8 cellular contexts compared by ENCODE assay signal in genomic region chr11:10856689-10857603, GRCh38. TPM values are rescaled to one million over a fixed set of nuclear protein-coding genes. Genes with fewer than 3 reads are reported as not detected.
A peak's percentile ranks its signal among the peaks of the same experiment; 100 is the strongest.
DNase-seq lines count a peak whose midpoint lies in the region; ATAC-seq and TF ChIP-seq lines count a peak whose summit lies in the region.

No MANE protein-coding gene starts in this region.

- 0 to 1% methylated on average over 8 to 22 of the region's 22 CpGs for WGBS in transverse colon (ENCODE audit: low coverage in 1 of 2), 2 donors

- peak overlapping the region; percentile 96 for H3K4me3 ChIP-seq in endocrine pancreas (ENCODE audit: control insufficient read depth, insufficient read depth, low read length)
- peak overlapping the region; percentile 70 to 87 (median 79) for H3K4me3 ChIP-seq in transverse colon

- H3K27me3 ChIP-seq in endocrine pancreas (ENCODE audit: control insufficient read depth, insufficient read depth, low read length) = no peaks in the 10 kb centered on the region
- no peaks in the 10 kb centered on the region for H3K27me3 ChIP-seq in transverse colon

- TF ChIP-seq POLR2A in transverse colon (IDR thresholded peaks at IDR 0.05) = peak; percentile 4

- H3K9me3 ChIP-seq in endocrine pancreas (ENCODE audit: control insufficient read depth, low read length) (no peaks in the 10 kb centered on the region), transverse colon (no peaks in the 10 kb centered on the region)

- peak overlapping the region; percentile 98 to 99 (median 99) for H3K27ac ChIP-seq in transverse colon

- no peaks in the 10 kb centered on the region for H3K27me3 Mint-ChIP-seq in memory B cell

- peaks cover 33% of the 10 kb centered on the region for H3K4me1 Mint-ChIP-seq in memory B cell

- H3K27ac Mint-ChIP-seq in memory B cell = peak overlapping the region; percentile 99

- no peak for TF ChIP-seq CTCF in transverse colon (IDR thresholded peaks at IDR 0.05)

- intact Hi-C loops in transverse colon (cut with DNase I; ENCODE audit: low total_unique reads) = loop anchor here (2.0 to 10.0 kb wide), 2 partner anchors 48 kb away; partner anchors contain the start of gene EIF4G2

- H3K4me1 ChIP-seq in endocrine pancreas (ENCODE audit: control insufficient read depth, insufficient read depth, low read length) (peaks cover 12% of the 10 kb centered on the region), transverse colon (peaks cover 0 to 37% (median 17%) of the 10 kb centered on the region in 4 donors)

- H3K36me3 ChIP-seq in endocrine pancreas (ENCODE audit: control insufficient read depth, insufficient read depth, low read length) (peaks cover 3% of the 10 kb centered on the region), transverse colon (peaks cover 0 to 35% (median 15%) of the 10 kb centered on the region in 4 donors)

- ATAC-seq in GM21381 (IDR thresholded peaks at IDR 0.05; ENCODE audit: unreplicated experiment) (peak; percentile 21), memory B cell (ENCODE audit: low read depth) (peak; percentile 4)

- TF ChIP-seq EP300 in transverse colon (IDR thresholded peaks at IDR 0.05; ENCODE audit: low read depth) = no peak

- in situ Hi-C loops in transverse colon (cut with MboI; ENCODE audit: low pct_ligation_motif_present in 1 of 4, low pct_unique_long_range_greater_than_20kb in 1 of 4, low sequenced_read_pairs in 3 of 4) = loop anchor here in 1 of 4 donors (10.0 kb wide), 1 partner anchor 52 kb away; the partner anchor contains the start of gene EIF4G2

- H3K4me3 Mint-ChIP-seq in memory B cell = peak overlapping the region; percentile 99

- peaks cover 24% of the 10 kb centered on the region for H3K36me3 Mint-ChIP-seq in memory B cell

- H3K9ac ChIP-seq in endocrine pancreas (ENCODE audit: control insufficient read depth, insufficient read depth, low read length) = peak overlapping the region; percentile 87

- no peaks in the 10 kb centered on the region for H3K9me3 Mint-ChIP-seq in memory B cell

- DNase-seq in NCI-H510A treated with DMSO at 0.1 percent for 48 hours (lab: John Stamatoyannopoulos, UW) = peak; percentile 11
- no peak for DNase-seq in NCI-H510A (lab: John Stamatoyannopoulos, UW)
- DNase-seq in HK-2 (ENCODE audit: unreplicated experiment) = peak; percentile 36
- DNase-seq in SKM-1 (lab: John Stamatoyannopoulos, UW; ENCODE audit: unreplicated experiment) = peak; percentile 33
- DNase-seq in memory B cell (ENCODE audit: low spot score in 2 of 2) = peak in 1 of 2 donors; percentile 1
- DNase-seq in transverse colon = peak; percentile 70

RNA-seq across cellular contexts. Expression of gene ZBED5, which starts 0.9 kb away (rescaled TPM):
- total RNA-seq in transverse colon = 10 to 100 TPM; 13.7 to 38.4 (median 29.7) TPM

RNA-seq across cellular contexts. Expression of gene EIF4G2, which starts 48.2 kb away (rescaled TPM):
- 100 to 1,000 TPM; 357 to 482 (median 444) TPM for total RNA-seq in transverse colon
